Comparison of ENCODE assay signal across 17 cellular contexts in genomic region chr5:177332896-177333260, GRCh38. TPM values are rescaled to one million over a fixed set of nuclear protein-coding genes. Genes with fewer than 3 reads are reported as not detected.
DNase-seq lines count a peak whose midpoint lies in the region; ATAC-seq and TF ChIP-seq lines count a peak whose summit lies in the region.
"Had no signal": no experiment of that assay in that cellular context is flagged by ENCODE, and none has a peak within 500 bp of the region (broad histone marks: within the 10 kb centered on the region; RNA-seq: fewer than 3 reads in every experiment).

No MANE protein-coding gene starts in this region.

- H3K27me3 Mint-ChIP-seq in natural killer cell (ENCODE audit: low read depth in 2 of 2): no peaks in the 10 kb centered on the region
- H3K27me3 Mint-ChIP-seq in natural killer cell treated with Interleukin-12 subunit alpha and Interleukin-12 subunit beta and Interleukin-15 and Interleukin-18, amount 100 ng/mL, for 72 hours: no peaks in the 10 kb centered on the region
- H3K27me3 Mint-ChIP-seq: CD4-positive, alpha-beta T cell had no signal

- peak overlapping the region in 1 of 2 donors; percentile 63 for H3K27ac Mint-ChIP-seq in natural killer cell
- H3K27ac Mint-ChIP-seq in natural killer cell treated with Interleukin-12 subunit alpha and Interleukin-12 subunit beta and Interleukin-15 and Interleukin-18, amount 100 ng/mL, for 72 hours: no peak overlapping the region
- H3K27ac Mint-ChIP-seq: CD4-positive, alpha-beta T cell had no signal

- H3K36me3 Mint-ChIP-seq in natural killer cell: no peaks in the 10 kb centered on the region
- peaks cover 22% of the 10 kb centered on the region for H3K36me3 Mint-ChIP-seq in natural killer cell treated with Interleukin-12 subunit alpha and Interleukin-12 subunit beta and Interleukin-15 and Interleukin-18, amount 100 ng/mL, for 72 hours

- peaks cover 34 to 64% of the 10 kb centered on the region in 2 donors for H3K4me1 Mint-ChIP-seq in natural killer cell
- peaks cover 40 to 55% of the 10 kb centered on the region in 2 donors for H3K4me1 Mint-ChIP-seq in natural killer cell treated with Interleukin-12 subunit alpha and Interleukin-12 subunit beta and Interleukin-15 and Interleukin-18, amount 100 ng/mL, for 72 hours (ENCODE audit: low read depth in 2 of 2)

- no peaks in the 10 kb centered on the region for H3K4me1 ChIP-seq in lower lobe of right lung

- DNase-seq in natural killer cell: no peak
- no peak for DNase-seq in natural killer cell treated with Interleukin-12 subunit alpha and Interleukin-12 subunit beta and Interleukin-15 and Interleukin-18, amount 100 ng/mL, for 72 hours (ENCODE audit: low spot score)
- DNase-seq in lower lobe of right lung: peak; percentile 28
- no peak for DNase-seq in activated CD4-positive, CD25-positive, alpha-beta regulatory T cell (lab: John Stamatoyannopoulos, UW)
- no peak for DNase-seq in ACHN
- DNase-seq in activated effector memory CD4-positive, alpha-beta T cell treated with Interleukin-2 at 50 U/mL for 16 hours: no peak
- DNase-seq: CD4-positive, alpha-beta T cell; GF-D8; KG1; NCI-H1048; NCI-H2227 treated with DMSO at 0.1 percent for 48 hours; NCI-H526; NK-92 treated with Interleukin-12 subunit alpha and Interleukin-12 subunit beta, amount 100 ng/mL, for 24 hours; OCI-M1; RPMI8226 had no signal

- intact Hi-C loops in natural killer cell (cut with micrococcal nuclease): no loop called here
- intact Hi-C loops in lower lobe of right lung (cut with DNase I): no loop called here

- peak overlapping the region; percentile 31 for H3K4me3 Mint-ChIP-seq in natural killer cell
- no peak overlapping the region for H3K4me3 Mint-ChIP-seq in natural killer cell treated with Interleukin-12 subunit alpha and Interleukin-12 subunit beta and Interleukin-15 and Interleukin-18, amount 100 ng/mL, for 72 hours
- H3K4me3 Mint-ChIP-seq: CD4-positive, alpha-beta T cell had no signal

- no peaks in the 10 kb centered on the region for H3K27me3 ChIP-seq in lower lobe of right lung (ENCODE audit: low read depth)
- H3K27me3 ChIP-seq: SJSA1 had no signal

- TF ChIP-seq CTCF in natural killer cell (IDR thresholded peaks at IDR 0.05) (no peak), lower lobe of right lung (IDR thresholded peaks at IDR 0.05) (no peak)

- in situ Hi-C loops in ACHN (cut with HindIII; ENCODE audit: low pct_ligation_motif_present, low pct_unique_long_range_greater_than_20kb, low sequenced_read_pairs): no loop called here

- H3K9me3 ChIP-seq in lower lobe of right lung: no peaks in the 10 kb centered on the region
- H3K9me3 ChIP-seq: SJSA1 had no signal

- H3K4me3 ChIP-seq in lower lobe of right lung: no peak overlapping the region
- H3K4me3 ChIP-seq: SJSA1 had no signal

- peaks cover 85% of the 10 kb centered on the region for H3K36me3 ChIP-seq in lower lobe of right lung

- no peaks in the 10 kb centered on the region for H3K9me3 Mint-ChIP-seq in natural killer cell
- H3K9me3 Mint-ChIP-seq in natural killer cell treated with Interleukin-12 subunit alpha and Interleukin-12 subunit beta and Interleukin-15 and Interleukin-18, amount 100 ng/mL, for 72 hours: no peaks in the 10 kb centered on the region
- H3K9me3 Mint-ChIP-seq: CD4-positive, alpha-beta T cell had no signal

- ATAC-seq in natural killer cell: no peak
- ATAC-seq in natural killer cell treated with Interleukin-12 subunit alpha and Interleukin-12 subunit beta and Interleukin-15 and Interleukin-18, amount 100 ng/mL, for 72 hours: no peak
- ATAC-seq in lower lobe of right lung: no peak

- H3K27ac ChIP-seq in lower lobe of right lung: no peak overlapping the region
- H3K27ac ChIP-seq: HL-60, SJSA1 had no signal

RNA-seq across cellular contexts. Expression of gene LMAN2, which starts 18.6 kb away (rescaled TPM):
- total RNA-seq in natural killer cell (100 to 1,000 TPM; 112 to 124 (median 114) TPM), lower lobe of right lung (108 TPM)
- 100 to 1,000 TPM; 136 to 150 TPM for total RNA-seq in natural killer cell treated with Interleukin-12 subunit alpha and Interleukin-12 subunit beta and Interleukin-15 and Interleukin-18, amount 100 ng/mL, for 72 hours

RNA-seq across cellular contexts. Expression of gene MXD3, which starts 21.2 kb away (rescaled TPM):
- 10 to 100 TPM; 10.9 to 15.0 (median 15.0) TPM for total RNA-seq in natural killer cell
- total RNA-seq in natural killer cell treated with Interleukin-12 subunit alpha and Interleukin-12 subunit beta and Interleukin-15 and Interleukin-18, amount 100 ng/mL, for 72 hours: 10 to 100 TPM; 15.0 to 24.8 TPM
- 10.8 TPM for total RNA-seq in lower lobe of right lung

RNA-seq across cellular contexts. Expression of gene RGS14, which starts 24.8 kb away (rescaled TPM):
- total RNA-seq in natural killer cell: 10 to 100 TPM; 57.3 to 87.0 (median 66.1) TPM
- 10 to 100 TPM; 26.5 to 45.4 TPM for total RNA-seq in natural killer cell treated with Interleukin-12 subunit alpha and Interleukin-12 subunit beta and Interleukin-15 and Interleukin-18, amount 100 ng/mL, for 72 hours
- total RNA-seq in lower lobe of right lung: 16.2 TPM

RNA-seq across cellular contexts. Expression of gene PRELID1, which starts 29.3 kb away (rescaled TPM):
- total RNA-seq in natural killer cell (10 to 100 TPM; 76.6 to 99.3 (median 91.6) TPM), lower lobe of right lung (101 TPM)
- total RNA-seq in natural killer cell treated with Interleukin-12 subunit alpha and Interleukin-12 subunit beta and Interleukin-15 and Interleukin-18, amount 100 ng/mL, for 72 hours: 100 to 1,000 TPM; 310 to 360 TPM

RNA-seq across cellular contexts. Expression of gene RAB24, which starts 29.4 kb away (rescaled TPM):
- 10 to 100 TPM; 42.5 to 55.4 (median 49.5) TPM for total RNA-seq in natural killer cell
- 10 to 100 TPM; 44.2 to 49.8 TPM for total RNA-seq in natural killer cell treated with Interleukin-12 subunit alpha and Interleukin-12 subunit beta and Interleukin-15 and Interleukin-18, amount 100 ng/mL, for 72 hours
- total RNA-seq in lower lobe of right lung: 41.6 TPM
